11 cellular contexts compared by ENCODE assay signal in genomic region chr2:219059725-219060682, GRCh38. TPM values are rescaled to one million over a fixed set of nuclear protein-coding genes. Genes with fewer than 3 reads are reported as not detected.
DNase-seq lines count a peak whose midpoint lies in the region; ATAC-seq, FAIRE-seq and TF ChIP-seq lines count a peak whose summit lies in the region.
"Had no signal": no experiment of that assay in that cellular context is flagged by ENCODE, and none has a peak within 500 bp of the region (broad histone marks: within the 10 kb centered on the region; RNA-seq: fewer than 3 reads in every experiment).

No MANE protein-coding gene starts in this region.

- H3K4me3 ChIP-seq in PC-3 (ENCODE audit: low read length) (peak overlapping the region; percentile 58), endothelial cell of umbilical vein (replicated peaks in 1 of 3; ENCODE audit: insufficient read depth in 1 of 3, low read depth in 1 of 3, low read length in 3 of 3) (no peak overlapping the region), rectal smooth muscle tissue (ENCODE audit: low read length) (peak overlapping the region; percentile 68)

- TF ChIP-seq POLR2A in endothelial cell of umbilical vein (IDR thresholded peaks at IDR 0.05; ENCODE audit: low read depth, low read length): no peak

- TF ChIP-seq CTCF in PC-3 (conservative IDR thresholded peaks at IDR 0.05; ENCODE audit: low read depth, low read length): no peak
- no peak for TF ChIP-seq CTCF in endothelial cell of umbilical vein (IDR thresholded peaks at IDR 0.05; ENCODE audit: extremely low read depth in 1 of 2, insufficient read depth in 1 of 2, low read depth in 1 of 2, low read length in 2 of 2)

- H3K9me1 ChIP-seq in endothelial cell of umbilical vein (replicated peaks; ENCODE audit: control insufficient read depth, extremely low read depth, insufficient read depth, low read length): no peaks in the 10 kb centered on the region

- no peak overlapping the region for H3K27ac ChIP-seq in PC-3 (ENCODE audit: low read length)
- H3K27ac ChIP-seq in endothelial cell of umbilical vein (ENCODE audit: insufficient read depth, low read depth, low read length): no peak overlapping the region
- no peak overlapping the region for H3K27ac ChIP-seq in rectal smooth muscle tissue (ENCODE audit: low read depth, low read length)
- H3K27ac ChIP-seq: 22Rv1, adrenal gland had no signal

- peak; percentile 53 for DNase-seq in DMS 273 (lab: John Stamatoyannopoulos, UW; ENCODE audit: unreplicated experiment)
- DNase-seq in DMS 273 treated with DMSO at 0.1 percent for 48 hours (lab: John Stamatoyannopoulos, UW): no peak
- DNase-seq in PC-3: no peak
- no peak for DNase-seq in endothelial cell of umbilical vein (ENCODE audit: low read depth, low spot score)
- DNase-seq in SHP77 treated with DMSO at 0.1 percent for 48 hours (lab: John Stamatoyannopoulos, UW): no peak
- DNase-seq in SK-N-DZ (ENCODE audit: low spot score): no peak

- BruUV-seq in PC-3 (replicated peaks; lab: Mats Ljungman, UMichigan) (no TSS peak), endothelial cell of umbilical vein (replicated peaks; lab: Mats Ljungman, UMichigan) (no TSS peak)

- H3K27me3 ChIP-seq in PC-3 (ENCODE audit: low read length): peaks cover 46% of the 10 kb centered on the region
- peaks cover 56 to 78% of the 10 kb centered on the region in 2 experiments for H3K27me3 ChIP-seq in endothelial cell of umbilical vein (ENCODE audit: control insufficient read depth in 2 of 2, insufficient read depth in 2 of 2, low read length in 2 of 2)
- H3K27me3 ChIP-seq in rectal smooth muscle tissue (ENCODE audit: control insufficient read depth, insufficient read depth, low read length): peaks cover 40% of the 10 kb centered on the region

- no peaks in the 10 kb centered on the region for H3F3A ChIP-seq in PC-3 (ENCODE audit: low read length, unreplicated experiment)

- H3K4me1 ChIP-seq in PC-3 (ENCODE audit: insufficient read depth, low read length): peaks cover 22% of the 10 kb centered on the region
- H3K4me1 ChIP-seq in endothelial cell of umbilical vein (ENCODE audit: control insufficient read depth, extremely low read depth, insufficient read depth, low read length): no peaks in the 10 kb centered on the region
- H3K4me1 ChIP-seq in rectal smooth muscle tissue (ENCODE audit: control insufficient read depth, insufficient read depth, low read length): peaks cover 12% of the 10 kb centered on the region

- intact Hi-C loops in PC-3 (cut with micrococcal nuclease): loop anchor here (1.0 to 5.0 kb wide), 2 partner anchors 33 to 95 kb away; no protein-coding TSS in a partner anchor
- intact Hi-C loops in endothelial cell of umbilical vein (cut with micrococcal nuclease): loop anchor here (2.0 to 5.0 kb wide), 3 partner anchors 45 to 157 kb away; partner anchors contain the start of gene ABCB6

- dilution Hi-C loops in endothelial cell of umbilical vein (cut with MboI; ENCODE audit: extremely low pct_ligation_motif_present, low sequenced_read_pairs): no loop called here

- H3K79me2 ChIP-seq in PC-3 (ENCODE audit: low read length) (no peaks in the 10 kb centered on the region), endothelial cell of umbilical vein (ENCODE audit: control insufficient read depth, insufficient read depth, low read length) (no peaks in the 10 kb centered on the region)

- no peaks in the 10 kb centered on the region for H3K9me2 ChIP-seq in PC-3 (replicated peaks; ENCODE audit: low read length)

- no peak for FAIRE-seq in endothelial cell of umbilical vein (lab: Jason Lieb, UNC)

- H4K20me1 ChIP-seq in PC-3 (ENCODE audit: low read length) (no peaks in the 10 kb centered on the region), endothelial cell of umbilical vein (replicated peaks; ENCODE audit: control insufficient read depth, extremely low read depth, insufficient read depth, low read length) (no peaks in the 10 kb centered on the region)

- H3K9ac ChIP-seq in PC-3 (ENCODE audit: low read length) (no peak overlapping the region), endothelial cell of umbilical vein (replicated peaks; ENCODE audit: extremely low read depth, insufficient read depth, low read length) (no peak overlapping the region), rectal smooth muscle tissue (ENCODE audit: low read length) (peak overlapping the region; percentile 43)

- H3K9me3 ChIP-seq in PC-3 (ENCODE audit: low read length): no peaks in the 10 kb centered on the region
- no peaks in the 10 kb centered on the region for H3K9me3 ChIP-seq in endothelial cell of umbilical vein (replicated peaks; ENCODE audit: control insufficient read depth, insufficient read depth, low read length)
- H3K9me3 ChIP-seq: adrenal gland had no signal

- CTCF ChIA-PET in PC-3 (lab: Charles Lee): interaction anchor here (0.6 to 1.1 kb wide), 3 partner anchors 30 to 66 kb away, joined by 3 to 5 read pairs (median 4); no protein-coding TSS in a partner anchor
- CTCF ChIA-PET in endothelial cell of umbilical vein (lab: Charles Lee): interaction anchor here (0.9 to 6.8 kb wide), 13 partner anchors 14 to 235 kb away, joined by 3 to 178 read pairs (median 7); no protein-coding TSS in a partner anchor

- POLR2A ChIA-PET in PC-3 (lab: Charles Lee; ENCODE audit: unreplicated experiment): no interaction called here
- POLR2A ChIA-PET in endothelial cell of umbilical vein (lab: Charles Lee): no interaction called here

- H3K4me2 ChIP-seq in PC-3 (ENCODE audit: low read length) (peak overlapping the region; percentile 75), endothelial cell of umbilical vein (ENCODE audit: insufficient read depth, low read length) (no peak overlapping the region)

- ATAC-seq in PC-3 (peak; percentile 8; the same call in 1 of the 2 replicates), HG03439 (IDR thresholded peaks at IDR 0.05; ENCODE audit: unreplicated experiment) (no peak)

- no peaks in the 10 kb centered on the region for H3K36me3 ChIP-seq in PC-3 (ENCODE audit: low read depth, low read length)
- no peaks in the 10 kb centered on the region for H3K36me3 ChIP-seq in endothelial cell of umbilical vein (ENCODE audit: control insufficient read depth in 2 of 2, extremely low read depth in 1 of 2, insufficient read depth in 2 of 2, low read length in 2 of 2)
- H3K36me3 ChIP-seq in rectal smooth muscle tissue (ENCODE audit: control insufficient read depth, insufficient read depth, low read length): peaks cover 2% of the 10 kb centered on the region
- H3K36me3 ChIP-seq: adrenal gland had no signal

- H2AFZ ChIP-seq in PC-3 (ENCODE audit: low read length): peak overlapping the region; percentile 46; the same call in 1 of the 2 replicates
- H2AFZ ChIP-seq in endothelial cell of umbilical vein (ENCODE audit: low read depth, low read length): no peak overlapping the region

TF ChIP-seq in endothelial cell of umbilical vein, 7 proteins besides CTCF, POLR2A, EP300 and RAD21:
- TF ChIP-seq FOS (IDR thresholded peaks at IDR 0.05; ENCODE audit: borderline replicate concordance, insufficient read depth, low read length): no peak
- TF ChIP-seq EZH2 (IDR thresholded peaks at IDR 0.05; ENCODE audit: borderline replicate concordance, low read depth, low read length, severe bottlenecking): peak; percentile 97
TF ChIP-seq in endothelial cell of umbilical vein: peak in this region for 1.

RNA-seq across cellular contexts. Expression of gene IHH, which starts 0.7 kb away (rescaled TPM):
- total RNA-seq in PC-3 (2014; rRNA removed): 0.07 TPM in 1 of 2 replicates, not detected in the other
- total RNA-seq in endothelial cell of umbilical vein: 0.37 TPM in 1 of 2 replicates, not detected in the other
- 0.03 TPM in 1 of 2 replicates, not detected in the other for polyA plus RNA-seq in endothelial cell of umbilical vein
- not detected in 2 replicates for polyA plus RNA-seq in endothelial cell of umbilical vein (2011; cell fraction: cytosol; rRNA removed)
- polyA plus RNA-seq in endothelial cell of umbilical vein (2011; cell fraction: nucleus; rRNA removed): 0.09 and 0.10 TPM in 2 replicates
- not detected in 2 replicates for polyA plus RNA-seq in endothelial cell of umbilical vein (2012)
- 0.17 TPM in 1 of 2 replicates, not detected in the other for polyA minus RNA-seq in endothelial cell of umbilical vein
- polyA minus RNA-seq in endothelial cell of umbilical vein (2011; cell fraction: cytosol; rRNA and poly(A)+ RNA removed): not detected
- polyA minus RNA-seq in endothelial cell of umbilical vein (2011; cell fraction: nucleus; rRNA and poly(A)+ RNA removed): 0.29 and 0.34 TPM in 2 replicates
- polyA plus RNA-seq in SK-N-DZ (2014; cell fraction: cytosol; rRNA removed): 0.03 and 0.20 TPM in 2 replicates
- 0.15 TPM in 1 of 2 replicates, not detected in the other for polyA plus RNA-seq in SK-N-DZ (2014; cell fraction: nucleus; rRNA removed)
- total RNA-seq: Right ventricle myocardium inferior had no signal

RNA-seq across cellular contexts. Expression of gene CFAP65, which starts 18.7 kb away (rescaled TPM):
- total RNA-seq in PC-3 (2014; rRNA removed): 0.17 and 0.18 TPM in 2 replicates
- total RNA-seq in endothelial cell of umbilical vein: not detected in 2 replicates
- 0.03 TPM in 1 of 2 replicates, not detected in the other for polyA plus RNA-seq in endothelial cell of umbilical vein
- not detected in 2 replicates for polyA plus RNA-seq in endothelial cell of umbilical vein (2011; cell fraction: cytosol; rRNA removed)
- 0.03 TPM in 1 of 2 replicates, not detected in the other for polyA plus RNA-seq in endothelial cell of umbilical vein (2011; cell fraction: nucleus; rRNA removed)
- 0.08 TPM in 1 of 2 replicates, not detected in the other for polyA plus RNA-seq in endothelial cell of umbilical vein (2012)
- polyA minus RNA-seq in endothelial cell of umbilical vein: not detected in 2 replicates
- not detected for polyA minus RNA-seq in endothelial cell of umbilical vein (2011; cell fraction: cytosol; rRNA and poly(A)+ RNA removed)
- 0.14 TPM in 1 of 2 replicates, not detected in the other for polyA minus RNA-seq in endothelial cell of umbilical vein (2011; cell fraction: nucleus; rRNA and poly(A)+ RNA removed)
- polyA plus RNA-seq in SK-N-DZ (2014; cell fraction: cytosol; rRNA removed): not detected in 2 replicates
- polyA plus RNA-seq in SK-N-DZ (2014; cell fraction: nucleus; rRNA removed): 0.15 TPM in 1 of 2 replicates, not detected in the other
- total RNA-seq: Right ventricle myocardium inferior had no signal

Comparison
In these comparisons a context has a peak if more than half of its experiments do, and no peak if none do; other contexts are left out.
1. H3K4me3 ChIP-seq: peak in PC-3 (single experiment) and rectal smooth muscle tissue (single experiment); none in endothelial cell of umbilical vein (0 of 3).